17 cellular contexts compared by ENCODE assay signal in the genomic region with DNA sequence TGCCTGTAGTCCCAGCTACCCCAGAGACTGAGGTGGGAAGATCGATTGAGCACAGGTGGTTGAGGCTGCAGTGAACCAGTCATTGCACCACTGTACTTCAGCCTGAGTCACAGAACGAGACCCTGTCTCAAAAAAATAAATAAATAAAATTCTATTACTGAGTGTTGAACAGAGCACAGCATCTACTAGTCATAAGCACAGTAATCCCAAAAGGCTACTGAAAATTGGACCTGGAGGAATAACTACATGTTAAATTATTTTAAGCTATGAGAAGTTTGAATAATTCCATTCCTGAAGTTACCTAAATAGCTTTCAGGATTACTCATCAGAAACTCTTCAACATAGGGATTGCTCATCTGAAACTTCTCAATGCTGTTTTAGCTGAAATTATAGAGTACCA. TPM values are rescaled to one million over a fixed set of nuclear protein-coding genes. Genes with fewer than 3 reads are reported as not detected.
DNase-seq lines count a peak whose midpoint lies in the region; ATAC-seq and TF ChIP-seq lines count a peak whose summit lies in the region.
"Had no signal": no experiment of that assay in that cellular context is flagged by ENCODE, and none has a peak within 500 bp of the region (broad histone marks: within the 10 kb centered on the region; RNA-seq: fewer than 3 reads in every experiment).

No MANE protein-coding gene starts in this region.

- no peak for ATAC-seq in activated CD8-positive, alpha-beta T cell treated with anti-CD3 and anti-CD28 coated beads for 36 hours
- ATAC-seq in natural killer cell treated with Interleukin-12 subunit alpha and Interleukin-12 subunit beta and Interleukin-15 and Interleukin-18, amount 100 ng/mL, for 72 hours = no peak
- ATAC-seq: activated CD8-positive, alpha-beta T cell treated with anti-CD3 and anti-CD28 coated beads, Interleukin-2, amount 10 ng/mL, durations not matched to agents 7 days and 5 days; left lobe of liver had no signal

- in situ Hi-C loops in G401 (cut with HindIII; ENCODE audit: low sequenced_read_pairs) = no loop called here

- peaks cover 1% of the 10 kb centered on the region for H3K4me1 Mint-ChIP-seq in mesothelial cell of epicardium
- H3K4me1 Mint-ChIP-seq in activated CD8-positive, alpha-beta T cell treated with anti-CD3 and anti-CD28 coated beads for 36 hours (ENCODE audit: low read depth) = peaks cover 19% of the 10 kb centered on the region
- peaks cover 6 to 19% of the 10 kb centered on the region in 2 donors for H3K4me1 Mint-ChIP-seq in natural killer cell treated with Interleukin-12 subunit alpha and Interleukin-12 subunit beta and Interleukin-15 and Interleukin-18, amount 100 ng/mL, for 72 hours (ENCODE audit: low read depth in 2 of 2)

- no peak overlapping the region for H3K4me3 Mint-ChIP-seq in mesothelial cell of epicardium
- H3K4me3 Mint-ChIP-seq in activated CD8-positive, alpha-beta T cell treated with anti-CD3 and anti-CD28 coated beads for 36 hours = no peak overlapping the region
- H3K4me3 Mint-ChIP-seq in natural killer cell treated with Interleukin-12 subunit alpha and Interleukin-12 subunit beta and Interleukin-15 and Interleukin-18, amount 100 ng/mL, for 72 hours = no peak overlapping the region
- H3K4me3 Mint-ChIP-seq: activated CD8-positive, alpha-beta T cell treated with anti-CD3 and anti-CD28 coated beads, Interleukin-2, amount 10 ng/mL, durations not matched to agents 7 days and 5 days had no signal

- POLR2A ChIA-PET in activated CD8-positive, alpha-beta T cell treated with anti-CD3 and anti-CD28 coated beads for 36 hours (lab: Charles Lee) = interaction anchor here (1.0 to 1.5 kb wide), 2 partner anchors 43 to 56 kb away, joined by 3 read pairs; a partner anchor contains a TSS

- no peak overlapping the region for H3K27ac Mint-ChIP-seq in mesothelial cell of epicardium
- no peak overlapping the region for H3K27ac Mint-ChIP-seq in activated CD8-positive, alpha-beta T cell treated with anti-CD3 and anti-CD28 coated beads for 36 hours
- H3K27ac Mint-ChIP-seq in natural killer cell treated with Interleukin-12 subunit alpha and Interleukin-12 subunit beta and Interleukin-15 and Interleukin-18, amount 100 ng/mL, for 72 hours = no peak overlapping the region
- H3K27ac Mint-ChIP-seq: activated CD8-positive, alpha-beta T cell treated with anti-CD3 and anti-CD28 coated beads, Interleukin-2, amount 10 ng/mL, durations not matched to agents 7 days and 5 days had no signal

- H3K4me3 ChIP-seq in GM06990 (replicated peaks; ENCODE audit: low read depth, low read length) (no peak overlapping the region), fibroblast of mammary gland (ENCODE audit: control insufficient read depth, low read depth, low read length) (no peak overlapping the region)
- H3K4me3 ChIP-seq: thoracic aorta had no signal

- CTCF ChIA-PET in activated CD8-positive, alpha-beta T cell treated with anti-CD3 and anti-CD28 coated beads for 36 hours (lab: Charles Lee) = interaction anchor here (1.1 kb wide), 1 partner anchor 8 kb away, joined by 3 read pairs; no protein-coding TSS in a partner anchor

- H3K9me3 Mint-ChIP-seq in mesothelial cell of epicardium = no peaks in the 10 kb centered on the region
- no peaks in the 10 kb centered on the region for H3K9me3 Mint-ChIP-seq in activated CD8-positive, alpha-beta T cell treated with anti-CD3 and anti-CD28 coated beads for 36 hours
- no peaks in the 10 kb centered on the region for H3K9me3 Mint-ChIP-seq in natural killer cell treated with Interleukin-12 subunit alpha and Interleukin-12 subunit beta and Interleukin-15 and Interleukin-18, amount 100 ng/mL, for 72 hours

- intact Hi-C loops in activated CD8-positive, alpha-beta T cell treated with anti-CD3 and anti-CD28 coated beads for 36 hours (cut with micrococcal nuclease) = loop anchor here (10.0 kb wide), 1 partner anchor 46 kb away; a partner anchor contains a TSS

- H3K27me3 ChIP-seq in GM06990 (replicated peaks; ENCODE audit: control insufficient read depth, insufficient read depth, low read length) = no peaks in the 10 kb centered on the region

- no peaks in the 10 kb centered on the region for H3K27me3 Mint-ChIP-seq in mesothelial cell of epicardium (ENCODE audit: low read depth)
- no peaks in the 10 kb centered on the region for H3K27me3 Mint-ChIP-seq in activated CD8-positive, alpha-beta T cell treated with anti-CD3 and anti-CD28 coated beads for 36 hours
- H3K27me3 Mint-ChIP-seq in natural killer cell treated with Interleukin-12 subunit alpha and Interleukin-12 subunit beta and Interleukin-15 and Interleukin-18, amount 100 ng/mL, for 72 hours = no peaks in the 10 kb centered on the region

- TF ChIP-seq CTCF in GM06990 (IDR thresholded peaks at IDR 0.05; ENCODE audit: insufficient read depth, low read length, poor library complexity, severe bottlenecking) (no peak), fibroblast of mammary gland (conservative IDR thresholded peaks at IDR 0.05; ENCODE audit: control insufficient read depth, insufficient read depth, low read depth, low read length) (no peak), mesothelial cell of epicardium (IDR thresholded peaks at IDR 0.05; ENCODE audit: unreplicated experiment) (no peak)
- no peak for TF ChIP-seq CTCF in activated CD8-positive, alpha-beta T cell treated with anti-CD3 and anti-CD28 coated beads for 36 hours (IDR thresholded peaks at IDR 0.05)

- H3K36me3 ChIP-seq in GM06990 (ENCODE audit: control insufficient read depth, insufficient read depth, low read length) = peaks cover 2% of the 10 kb centered on the region

- DNase-seq in AG08395 (ENCODE audit: low spot score) = peak; percentile 17
- DNase-seq in GM06990 (ENCODE audit: extremely low read depth, insufficient read length) = peak; percentile 25
- DNase-seq in M059J (ENCODE audit: low read depth) = peak; percentile 56
- peak; percentile 25 for DNase-seq in fibroblast of mammary gland (ENCODE audit: low read depth)
- DNase-seq in mesothelial cell of epicardium (ENCODE audit: low spot score in 2 of 2, unreplicated experiment in 2 of 2) = no peak
- no peak for DNase-seq in G401 (ENCODE audit: low spot score)
- DNase-seq in activated CD8-positive, alpha-beta T cell treated with anti-CD3 and anti-CD28 coated beads for 36 hours = no peak
- no peak for DNase-seq in natural killer cell treated with Interleukin-12 subunit alpha and Interleukin-12 subunit beta and Interleukin-15 and Interleukin-18, amount 100 ng/mL, for 72 hours (ENCODE audit: low spot score)
- DNase-seq: activated CD8-positive, alpha-beta T cell treated with anti-CD3 and anti-CD28 coated beads, Interleukin-2, amount 10 ng/mL, durations not matched to agents 7 days and 5 days; amygdala; foreskin fibroblast; GF-D8; NCI-H1930; NCI-H446 treated with DMSO at 0.1 percent for 48 hours; T-helper 1 cell had no signal

- H3K36me3 Mint-ChIP-seq in mesothelial cell of epicardium = peaks cover 30% of the 10 kb centered on the region
- peaks cover 23% of the 10 kb centered on the region for H3K36me3 Mint-ChIP-seq in activated CD8-positive, alpha-beta T cell treated with anti-CD3 and anti-CD28 coated beads for 36 hours (ENCODE audit: low read depth)
- H3K36me3 Mint-ChIP-seq in natural killer cell treated with Interleukin-12 subunit alpha and Interleukin-12 subunit beta and Interleukin-15 and Interleukin-18, amount 100 ng/mL, for 72 hours = peaks cover 12% of the 10 kb centered on the region

RNA-seq across cellular contexts. Expression of a gene that starts 43.4 kb away (rescaled TPM):
- 47.9 and 53.1 TPM in 2 replicates for total RNA-seq in M059J (2014; rRNA removed; shearing (Covaris generic))
- 48.8 to 53.2 TPM (median 50.6 TPM) in 3 replicates for total RNA-seq in mesothelial cell of epicardium
- 31.5 and 48.4 TPM in 2 replicates for total RNA-seq in G401 (2014; rRNA removed; shearing (Covaris generic))
- total RNA-seq in activated CD8-positive, alpha-beta T cell treated with anti-CD3 and anti-CD28 coated beads for 36 hours = 10 to 100 TPM; 48.1 to 51.4 TPM
- 10 to 100 TPM; 50.2 to 56.6 TPM for total RNA-seq in natural killer cell treated with Interleukin-12 subunit alpha and Interleukin-12 subunit beta and Interleukin-15 and Interleukin-18, amount 100 ng/mL, for 72 hours

RNA-seq across cellular contexts. Expression of a gene that starts 55.8 kb away (rescaled TPM):
- total RNA-seq in M059J (2014; rRNA removed; shearing (Covaris generic)) = 24.3 and 34.9 TPM in 2 replicates
- 19.3 to 21.1 TPM (median 21.0 TPM) in 3 replicates for total RNA-seq in mesothelial cell of epicardium
- total RNA-seq in G401 (2014; rRNA removed; shearing (Covaris generic)) = 25.8 and 26.2 TPM in 2 replicates
- total RNA-seq in activated CD8-positive, alpha-beta T cell treated with anti-CD3 and anti-CD28 coated beads for 36 hours = 10 to 100 TPM; 21.2 to 22.7 TPM
- 10 to 100 TPM; 21.6 to 23.4 TPM for total RNA-seq in natural killer cell treated with Interleukin-12 subunit alpha and Interleukin-12 subunit beta and Interleukin-15 and Interleukin-18, amount 100 ng/mL, for 72 hours

Comparison
In these comparisons a context has a peak if more than half of its experiments do, and no peak if none do; other contexts are left out.
1. DNase-seq: peak in AG08395 (single experiment), GM06990 (single experiment), M059J (single experiment) and fibroblast of mammary gland (single experiment); none in mesothelial cell of epicardium (0 of 2), G401 (single experiment), activated CD8-positive, alpha-beta T cell treated with anti-CD3 and anti-CD28 coated beads for 36 hours (single experiment) and natural killer cell treated with Interleukin-12 subunit alpha and Interleukin-12 subunit beta and Interleukin-15 and Interleukin-18, amount 100 ng/mL, for 72 hours (single experiment).